Comparison of ENCODE assay signal across 9 cellular contexts in the genomic region with DNA sequence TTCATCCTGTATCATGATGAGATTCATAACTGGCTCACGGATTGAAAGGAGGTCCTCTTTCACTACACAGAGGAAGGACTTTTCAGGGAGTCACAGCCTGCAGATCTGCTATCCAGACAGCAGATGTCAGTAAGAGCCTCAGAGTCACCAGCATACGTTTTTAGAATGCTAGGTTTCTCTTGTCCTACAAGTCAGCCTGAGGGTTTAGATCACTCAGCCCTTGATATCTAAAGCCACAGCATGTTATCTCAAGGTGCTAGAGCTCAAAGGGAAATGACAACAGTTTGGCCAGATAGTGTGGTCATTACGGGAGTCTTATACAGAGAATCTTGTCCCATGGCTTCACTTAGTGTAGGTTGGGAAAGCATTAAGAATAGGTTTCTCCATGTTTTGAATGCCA. TPM values are rescaled to one million over a fixed set of nuclear protein-coding genes. Genes with fewer than 3 reads are reported as not detected.
DNase-seq lines count a peak whose midpoint lies in the region; ATAC-seq, FAIRE-seq and TF ChIP-seq lines count a peak whose summit lies in the region.
"Had no signal": no experiment of that assay in that cellular context is flagged by ENCODE, and none has a peak within 500 bp of the region (broad histone marks: within the 10 kb centered on the region; RNA-seq: fewer than 3 reads in every experiment).

No MANE protein-coding gene starts in this region.

- H3K27ac ChIP-seq in spleen, result no peak overlapping the region
- H3K27ac ChIP-seq: BLaER1 had no signal

- no peak for FAIRE-seq in urothelium cell line (lab: Jason Lieb, UNC)

- peak in 4 of 11 experiments; percentile 15 to 39 (median 36) for TF ChIP-seq CTCF in spleen (IDR thresholded peaks at IDR 0.05 in 8 of 11, conservative IDR thresholded peaks at IDR 0.05 in 3 of 11)

- no peaks in the 10 kb centered on the region for H3K36me3 ChIP-seq in spleen
- H3K36me3 ChIP-seq: BLaER1 had no signal

- in situ Hi-C loops in SK-MEL-5 (cut with HindIII; ENCODE audit: low pct_unique_long_range_greater_than_20kb, low sequenced_read_pairs), result no loop called here

- TF ChIP-seq POLR2A in spleen (IDR thresholded peaks at IDR 0.05), result no peak

- DNase-seq in DMS79 treated with DMSO at 0.1 percent for 48 hours (lab: John Stamatoyannopoulos, UW), result peak; percentile 10
- no peak for DNase-seq in DMS79 (lab: John Stamatoyannopoulos, UW)
- DNase-seq in SK-MEL-5 (ENCODE audit: low read depth, low spot score), result peak; percentile 74
- DNase-seq in glomerular visceral epithelial cell (ENCODE audit: extremely low spot score), result peak; percentile 25
- DNase-seq in urothelium cell line (ENCODE audit: low spot score), result peak; percentile 27
- no peak for DNase-seq in stimulated activated CD4-positive, alpha-beta T cell treated with anti-CD3 and anti-CD28 coated beads, Interleukin-12 subunit alpha, Interleukin-12 subunit beta, amount 100 ng/mL, for 4 hours
- DNase-seq in spleen, result no peak

- H3K9me3 ChIP-seq in spleen, result no peaks in the 10 kb centered on the region
- H3K9me3 ChIP-seq: BLaER1 had no signal

- H3K4me1 ChIP-seq in spleen, result no peaks in the 10 kb centered on the region
- H3K4me1 ChIP-seq: BLaER1 had no signal

- peaks cover 0 to 7% (median 0%) of the 10 kb centered on the region in 7 donors for H3K27me3 ChIP-seq in spleen (replicated peaks in 1 of 7)
- H3K27me3 ChIP-seq: BLaER1 had no signal

- intact Hi-C loops in spleen (cut with DNase I; ENCODE audit: low total_unique reads), result no loop called here

- H3K4me3 ChIP-seq in spleen, result no peak overlapping the region
- H3K4me3 ChIP-seq: BLaER1 had no signal

- 22 to 39% (median 26%) methylated on average over 3 of the region's 3 CpGs for WGBS in spleen, 5 donors

- peak; percentile 40 for ATAC-seq in HG02798 (IDR thresholded peaks at IDR 0.05; ENCODE audit: poor library complexity, unreplicated experiment)

RNA-seq across cellular contexts. Expression of a gene that starts 30.9 kb away (rescaled TPM):
- total RNA-seq in SK-MEL-5 (2014; rRNA removed; shearing (Covaris generic)), result not detected in 2 replicates
- polyA plus RNA-seq in SK-MEL-5 (2015; cell fraction: cytosol; rRNA removed), result not detected in 2 replicates
- polyA plus RNA-seq in SK-MEL-5 (2015; cell fraction: nucleus; rRNA removed), result not detected in 2 replicates
- total RNA-seq in spleen, result 1 to 10 TPM in 5 of 7 donors, under 1 TPM in 2; 0.51 to 5.8 (median 1.1) TPM
- under 1 TPM; 0.20 to 0.59 (median 0.35) TPM for polyA plus RNA-seq in spleen

Comparison
In these comparisons a context has a peak if more than half of its experiments do, and no peak if none do; other contexts are left out.
1. DNase-seq: peak in DMS79 treated with DMSO at 0.1 percent for 48 hours (single experiment), SK-MEL-5 (single experiment), glomerular visceral epithelial cell (single experiment) and urothelium cell line (single experiment); none in DMS79 (single experiment), stimulated activated CD4-positive, alpha-beta T cell treated with anti-CD3 and anti-CD28 coated beads, Interleukin-12 subunit alpha, Interleukin-12 subunit beta, amount 100 ng/mL, for 4 hours (single experiment) and spleen (single experiment).